17 cellular contexts compared by ENCODE assay signal in genomic region chr2:70214958-70215357, GRCh38. TPM values are rescaled to one million over a fixed set of nuclear protein-coding genes. Genes with fewer than 3 reads are reported as not detected.
DNase-seq lines count a peak whose midpoint lies in the region; ATAC-seq and TF ChIP-seq lines count a peak whose summit lies in the region.
"Had no signal": no experiment of that assay in that cellular context is flagged by ENCODE, and none has a peak within 500 bp of the region (broad histone marks: within the 10 kb centered on the region; RNA-seq: fewer than 3 reads in every experiment).

No MANE protein-coding gene starts in this region.

- H3K79me2 ChIP-seq in GM23248 (ENCODE audit: insufficient read depth): no peaks in the 10 kb centered on the region

- in situ Hi-C loops in GM23248 (cut with MboI): no loop called here

- H3K9me3 ChIP-seq in GM23248 (ENCODE audit: low read depth) (no peaks in the 10 kb centered on the region), thyroid gland (no peaks in the 10 kb centered on the region)
- H3K9me3 ChIP-seq: Caco-2, upper lobe of right lung had no signal

- H3K4me3 ChIP-seq in AG04449 (ENCODE audit: low read depth, low read length): no peak overlapping the region
- H3K4me3 ChIP-seq in GM23248: no peak overlapping the region
- H3K4me3 ChIP-seq in thyroid gland (replicated peaks in 1 of 3): no peak overlapping the region
- H3K4me3 ChIP-seq: K562, upper lobe of right lung had no signal

- no peak overlapping the region for H3K4me3 Mint-ChIP-seq in activated CD4-positive, alpha-beta T cell treated with anti-CD3 and anti-CD28 coated beads for 36 hours
- H3K4me3 Mint-ChIP-seq: natural killer cell treated with Interleukin-12 subunit alpha and Interleukin-12 subunit beta and Interleukin-15 and Interleukin-18, amount 100 ng/mL, for 72 hours; T-helper 2 cell treated with Interferon-gamma antibody and Interleukin-4, amounts not matched to agents 5 μg/mL and 100 μg/mL, for 36 hours had no signal

- peak overlapping the region; percentile 59 for H3K27ac ChIP-seq in GM23248
- no peak overlapping the region for H3K27ac ChIP-seq in thyroid gland
- H3K27ac ChIP-seq: upper lobe of right lung had no signal

- WGBS in GM23248 (ENCODE audit: low coverage in 1 of 2, low lambda C conversion rate in 2 of 2, missing lambda C conversion rate in 2 of 2), 2 experiments: 17 to 18% methylated on average over 2 of the region's 2 CpGs
- 97% methylated on average over 2 of the region's 2 CpGs for WGBS in thyroid gland, 2 donors

- intact Hi-C loops in activated CD4-positive, alpha-beta T cell treated with anti-CD3 and anti-CD28 coated beads for 36 hours (cut with DNase I, micrococcal nuclease): no loop called here
- intact Hi-C loops in thyroid gland (cut with DNase I): no loop called here

- H3K4me1 ChIP-seq in GM23248 (ENCODE audit: insufficient read depth) (peaks cover 24% of the 10 kb centered on the region), thyroid gland (no peaks in the 10 kb centered on the region)
- H3K4me1 ChIP-seq: Caco-2, upper lobe of right lung had no signal

- peaks cover 45% of the 10 kb centered on the region for H3K36me3 Mint-ChIP-seq in activated CD4-positive, alpha-beta T cell treated with anti-CD3 and anti-CD28 coated beads for 36 hours (ENCODE audit: low read depth)

- H3K9me2 ChIP-seq in GM23248 (ENCODE audit: insufficient read depth): no peaks in the 10 kb centered on the region

- H3K4me1 Mint-ChIP-seq in activated CD4-positive, alpha-beta T cell treated with anti-CD3 and anti-CD28 coated beads for 36 hours: peaks cover 32% of the 10 kb centered on the region

- TF ChIP-seq POLR2A in thyroid gland (IDR thresholded peaks at IDR 0.05): no peak

- H3K9ac ChIP-seq in GM23248: peak overlapping the region; percentile 28; the same call in 1 of the 2 replicates

- DNase-seq in AG04449 (ENCODE audit: low read depth, low spot score) (peak; percentile 82), GM23248 (peak; percentile 93), amniotic stem cell (lab: John Stamatoyannopoulos, UW) (peak; percentile 61), iris pigment epithelial cell (ENCODE audit: low read depth) (peak; percentile 65), thyroid gland (no peak), HEK293T (ENCODE audit: extremely low spot score) (no peak), iPS-NIHi11 (ENCODE audit: low spot score) (no peak)
- DNase-seq in activated CD4-positive, alpha-beta T cell treated with anti-CD3 and anti-CD28 coated beads for 36 hours: no peak
- DNase-seq: aorta; Caco-2; OCI-M1; SHP77 treated with DMSO at 0.1 percent for 48 hours; stimulated activated naive CD8-positive, alpha-beta T cell treated with anti-CD3 and anti-CD28 coated beads, Interleukin-15, Interleukin-2, amounts not matched to agents 100 U/mL and 50 U/mL, for 24 hours; upper lobe of right lung had no signal

- no peaks in the 10 kb centered on the region for H4K20me1 ChIP-seq in GM23248 (ENCODE audit: insufficient read depth)

- H3K27me3 ChIP-seq in GM23248 (replicated peaks; ENCODE audit: insufficient read depth): no peaks in the 10 kb centered on the region
- no peaks in the 10 kb centered on the region for H3K27me3 ChIP-seq in thyroid gland
- H3K27me3 ChIP-seq: upper lobe of right lung had no signal

- H2AFZ ChIP-seq in GM23248: no peak overlapping the region

- no peaks in the 10 kb centered on the region for H3K9me3 Mint-ChIP-seq in activated CD4-positive, alpha-beta T cell treated with anti-CD3 and anti-CD28 coated beads for 36 hours (ENCODE audit: low read depth)
- H3K9me3 Mint-ChIP-seq: natural killer cell treated with Interleukin-12 subunit alpha and Interleukin-12 subunit beta and Interleukin-15 and Interleukin-18, amount 100 ng/mL, for 72 hours; T-helper 2 cell treated with Interferon-gamma antibody and Interleukin-4, amounts not matched to agents 5 μg/mL and 100 μg/mL, for 36 hours had no signal

- CTCF ChIA-PET in AG04449 (lab: Yijun Ruan, JAX): interaction anchor here (1.0 kb wide), 1 partner anchor 10 kb away, joined by 5 read pairs; no protein-coding TSS in a partner anchor
- CTCF ChIA-PET in activated CD4-positive, alpha-beta T cell treated with anti-CD3 and anti-CD28 coated beads for 36 hours (lab: Charles Lee): no interaction called here
- CTCF ChIA-PET in HEK293T (lab: Yijun Ruan, JAX): interaction anchor here (0.6 kb wide), 2 partner anchors 18 to 182 kb away, joined by 3 read pairs; no protein-coding TSS in a partner anchor

- H3K4me2 ChIP-seq in GM23248 (ENCODE audit: unreplicated experiment): peak overlapping the region; percentile 58

- no peaks in the 10 kb centered on the region for H3K27me3 Mint-ChIP-seq in activated CD4-positive, alpha-beta T cell treated with anti-CD3 and anti-CD28 coated beads for 36 hours
- H3K27me3 Mint-ChIP-seq: natural killer cell treated with Interleukin-12 subunit alpha and Interleukin-12 subunit beta and Interleukin-15 and Interleukin-18, amount 100 ng/mL, for 72 hours had no signal

- ATAC-seq in activated CD4-positive, alpha-beta T cell treated with anti-CD3 and anti-CD28 coated beads for 36 hours: no peak
- ATAC-seq: K562; natural killer cell treated with Interleukin-12 subunit alpha and Interleukin-12 subunit beta and Interleukin-15 and Interleukin-18, amount 100 ng/mL, for 72 hours; stimulated activated naive CD8-positive, alpha-beta T cell treated with anti-CD3 and anti-CD28 coated beads, Interleukin-15, Interleukin-2, amounts not matched to agents 100 U/mL and 50 U/mL, for 24 hours; upper lobe of right lung had no signal

- H3K27ac Mint-ChIP-seq in activated CD4-positive, alpha-beta T cell treated with anti-CD3 and anti-CD28 coated beads for 36 hours: no peak overlapping the region
- H3K27ac Mint-ChIP-seq: natural killer cell treated with Interleukin-12 subunit alpha and Interleukin-12 subunit beta and Interleukin-15 and Interleukin-18, amount 100 ng/mL, for 72 hours; T-helper 2 cell treated with Interferon-gamma antibody and Interleukin-4, amounts not matched to agents 5 μg/mL and 100 μg/mL, for 36 hours had no signal

- POLR2A ChIA-PET in AG04449 (lab: Yijun Ruan, JAX) (interaction anchor here (0.6 to 2.1 kb wide), 4 partner anchors 24 to 301 kb away, joined by 3 to 13 read pairs (median 4); partner anchors contain the start of genes C2orf42 and MXD1), HEK293T (lab: Yijun Ruan, JAX) (interaction anchor here (0.6 kb wide), 1 partner anchor 401 kb away, joined by 3 read pairs; no protein-coding TSS in a partner anchor)
- POLR2A ChIA-PET in activated CD4-positive, alpha-beta T cell treated with anti-CD3 and anti-CD28 coated beads for 36 hours (lab: Charles Lee): interaction anchor here (0.6 kb wide), 1 partner anchor 24 kb away, joined by 12 read pairs; the partner anchor contains the start of gene C2orf42

- H3K36me3 ChIP-seq in GM23248 (ENCODE audit: low read depth): peaks cover 43% of the 10 kb centered on the region
- H3K36me3 ChIP-seq in thyroid gland: peaks cover 34 to 45% of the 10 kb centered on the region in 2 donors

- H3F3A ChIP-seq in GM23248 (ENCODE audit: insufficient read depth): peaks cover 46% of the 10 kb centered on the region

- TF ChIP-seq CTCF in AG04449 (IDR thresholded peaks at IDR 0.05; ENCODE audit: insufficient read depth, low read length, missing control alignments) (no peak), thyroid gland (IDR thresholded peaks at IDR 0.05) (no peak)

TF ChIP-seq in HEK293T, 16 proteins besides CTCF, POLR2A, EP300 and RAD21:
- TF ChIP-seq PKNOX1 (IDR thresholded peaks at IDR 0.05) (no peak), FOXK2 (IDR thresholded peaks at IDR 0.05) (no peak), FOXA1 (IDR thresholded peaks at IDR 0.05) (no peak)

RNA-seq across cellular contexts. Expression of gene C2orf42, which starts 24.1 kb away (rescaled TPM):
- total RNA-seq in GM23248 (2014; rRNA removed; shearing (Covaris generic)): 23.2 and 25.5 TPM in 2 replicates
- 15.5 and 15.7 TPM in 2 replicates for polyA plus RNA-seq in GM23248 (2016; fragmentation: Nextera tagmentation; extraction: Ambion mirVana)
- total RNA-seq in activated CD4-positive, alpha-beta T cell treated with anti-CD3 and anti-CD28 coated beads for 36 hours: 10 to 100 TPM; 22.6 to 23.3 TPM
- total RNA-seq in thyroid gland: 10 to 100 TPM in 3 of 4 donors, 1 to 10 TPM in 1; 9.8 to 26.5 (median 18.0) TPM

RNA-seq across cellular contexts. Expression of gene TIA1, which starts 33.5 kb away (rescaled TPM):
- 36.8 and 42.8 TPM in 2 replicates for total RNA-seq in GM23248 (2014; rRNA removed; shearing (Covaris generic))
- 30.7 and 36.8 TPM in 2 replicates for polyA plus RNA-seq in GM23248 (2016; fragmentation: Nextera tagmentation; extraction: Ambion mirVana)
- total RNA-seq in activated CD4-positive, alpha-beta T cell treated with anti-CD3 and anti-CD28 coated beads for 36 hours: 10 to 100 TPM; 85.4 to 98.3 TPM
- total RNA-seq in thyroid gland: 100 to 1,000 TPM; 111 to 229 (median 156) TPM

RNA-seq across cellular contexts. Expression of gene PCYOX1, which starts 43.0 kb away (rescaled TPM):
- total RNA-seq in GM23248 (2014; rRNA removed; shearing (Covaris generic)): 74.4 and 76.1 TPM in 2 replicates
- 81.9 and 87.8 TPM in 2 replicates for polyA plus RNA-seq in GM23248 (2016; fragmentation: Nextera tagmentation; extraction: Ambion mirVana)
- total RNA-seq in activated CD4-positive, alpha-beta T cell treated with anti-CD3 and anti-CD28 coated beads for 36 hours: 10 to 100 TPM in 1 of 2 experiments, 1 to 10 TPM in 1; 9.3 to 12.9 TPM
- 10 to 100 TPM; 84.2 to 99.4 (median 93.6) TPM for total RNA-seq in thyroid gland

Comparison
In these comparisons a context has a peak if more than half of its experiments do, and no peak if none do; other contexts are left out.
1. DNase-seq: peak in AG04449 (single experiment), GM23248 (single experiment), amniotic stem cell (single experiment) and iris pigment epithelial cell (single experiment); none in activated CD4-positive, alpha-beta T cell treated with anti-CD3 and anti-CD28 coated beads for 36 hours (single experiment), thyroid gland (0 of 2), HEK293T (single experiment) and iPS-NIHi11 (single experiment).